ENCODE assay signal across 1 cellular context in the genomic region with DNA sequence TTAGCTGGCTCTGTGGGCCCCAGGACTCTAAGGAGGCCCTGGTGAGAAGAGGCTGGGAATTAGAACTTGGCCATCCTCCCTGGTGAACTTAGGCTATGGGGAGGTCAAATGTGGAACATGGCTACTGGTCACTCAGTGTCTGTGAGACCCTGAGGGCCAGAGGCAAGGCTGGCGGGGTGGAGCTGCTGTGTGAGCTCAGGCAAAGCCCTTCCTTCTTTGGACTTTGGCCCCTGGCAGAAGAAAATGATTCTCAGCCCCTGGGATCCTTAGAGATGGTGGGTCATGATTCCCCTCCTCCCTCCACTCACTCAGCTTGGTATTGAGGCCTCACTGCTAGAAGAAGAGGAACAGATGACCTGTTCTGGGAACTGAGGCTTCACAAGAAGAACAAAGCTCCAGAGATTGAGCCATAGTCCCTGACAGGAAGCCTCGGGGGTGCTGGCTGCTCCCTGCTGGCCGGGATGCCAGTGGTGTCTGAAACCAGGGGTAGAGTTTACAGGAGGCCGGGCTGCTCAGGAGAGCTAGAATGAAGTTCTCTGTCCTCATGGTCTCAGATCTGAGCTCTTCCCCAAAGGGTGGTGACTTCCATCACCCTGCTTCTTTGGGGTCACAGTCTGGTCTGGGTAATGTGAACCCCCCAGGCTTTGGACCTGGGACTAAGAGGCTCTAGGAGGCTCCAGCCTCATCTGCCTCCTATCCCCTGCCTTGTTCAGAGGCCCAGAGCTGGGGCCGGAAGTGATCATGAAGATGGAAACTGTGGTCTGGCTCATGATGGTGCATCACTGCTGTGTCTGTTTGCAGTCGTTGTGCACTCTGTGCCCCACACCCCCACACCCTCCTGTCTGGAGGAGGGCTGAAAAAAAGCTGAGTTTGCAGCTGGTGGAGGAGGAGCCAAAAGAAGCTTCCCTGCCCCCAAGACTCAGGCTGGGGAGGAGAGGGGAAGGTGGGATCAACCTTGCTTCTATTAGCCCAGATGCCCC.
TF ChIP-seq lines count a peak whose summit lies in the region.

No MANE protein-coding gene starts in this region.

TF ChIP-seq in GM12878, 131 proteins besides CTCF, POLR2A, EP300 and RAD21 (continues in another document):
- TF ChIP-seq ZBED1 (IDR thresholded peaks at IDR 0.05; ENCODE audit: borderline replicate concordance), result no peak
- no peak for TF ChIP-seq CBX5 (IDR thresholded peaks at IDR 0.05; ENCODE audit: low read depth)
- TF ChIP-seq BACH1 (IDR thresholded peaks at IDR 0.05; ENCODE audit: borderline replicate concordance), result no peak
- TF ChIP-seq TBL1XR1 (IDR thresholded peaks at IDR 0.05; ENCODE audit: low read depth, low read length), result no peak
- TF ChIP-seq RB1 (IDR thresholded peaks at IDR 0.05; ENCODE audit: borderline replicate concordance), result no peak
- TF ChIP-seq, protein P1, sequence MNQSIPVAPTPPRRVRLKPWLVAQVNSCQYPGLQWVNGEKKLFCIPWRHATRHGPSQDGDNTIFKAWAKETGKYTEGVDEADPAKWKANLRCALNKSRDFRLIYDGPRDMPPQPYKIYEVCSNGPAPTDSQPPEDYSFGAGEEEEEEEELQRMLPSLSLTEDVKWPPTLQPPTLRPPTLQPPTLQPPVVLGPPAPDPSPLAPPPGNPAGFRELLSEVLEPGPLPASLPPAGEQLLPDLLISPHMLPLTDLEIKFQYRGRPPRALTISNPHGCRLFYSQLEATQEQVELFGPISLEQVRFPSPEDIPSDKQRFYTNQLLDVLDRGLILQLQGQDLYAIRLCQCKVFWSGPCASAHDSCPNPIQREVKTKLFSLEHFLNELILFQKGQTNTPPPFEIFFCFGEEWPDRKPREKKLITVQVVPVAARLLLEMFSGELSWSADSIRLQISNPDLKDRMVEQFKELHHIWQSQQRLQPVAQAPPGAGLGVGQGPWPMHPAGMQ (IDR thresholded peaks at IDR 0.05; ENCODE audit: borderline replicate concordance), result no peak
- no peak for TF ChIP-seq GATAD2B (conservative IDR thresholded peaks at IDR 0.05; ENCODE audit: low read depth)
- no peak; the same call in 1 of the 2 replicates for TF ChIP-seq SMAD5 (IDR thresholded peaks at IDR 0.05; ENCODE audit: low read depth)
- TF ChIP-seq, protein P2, sequence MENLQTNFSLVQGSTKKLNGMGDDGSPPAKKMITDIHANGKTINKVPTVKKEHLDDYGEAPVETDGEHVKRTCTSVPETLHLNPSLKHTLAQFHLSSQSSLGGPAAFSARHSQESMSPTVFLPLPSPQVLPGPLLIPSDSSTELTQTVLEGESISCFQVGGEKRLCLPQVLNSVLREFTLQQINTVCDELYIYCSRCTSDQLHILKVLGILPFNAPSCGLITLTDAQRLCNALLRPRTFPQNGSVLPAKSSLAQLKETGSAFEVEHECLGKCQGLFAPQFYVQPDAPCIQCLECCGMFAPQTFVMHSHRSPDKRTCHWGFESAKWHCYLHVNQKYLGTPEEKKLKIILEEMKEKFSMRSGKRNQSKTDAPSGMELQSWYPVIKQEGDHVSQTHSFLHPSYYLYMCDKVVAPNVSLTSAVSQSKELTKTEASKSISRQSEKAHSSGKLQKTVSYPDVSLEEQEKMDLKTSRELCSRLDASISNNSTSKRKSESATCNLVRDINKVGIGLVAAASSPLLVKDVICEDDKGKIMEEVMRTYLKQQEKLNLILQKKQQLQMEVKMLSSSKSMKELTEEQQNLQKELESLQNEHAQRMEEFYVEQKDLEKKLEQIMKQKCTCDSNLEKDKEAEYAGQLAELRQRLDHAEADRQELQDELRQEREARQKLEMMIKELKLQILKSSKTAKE (IDR thresholded peaks at IDR 0.05; ENCODE audit: low read depth, poor library complexity, severe bottlenecking), result no peak
- TF ChIP-seq SMC3 (IDR thresholded peaks at IDR 0.05; ENCODE audit: borderline replicate concordance, low read length), result 0 out of 2 replicates have a peak, but pooled peaks have one; percentile 20
- TF ChIP-seq ZZZ3 (IDR thresholded peaks at IDR 0.05; ENCODE audit: control insufficient read depth, insufficient read length, low read depth), result no peak
- TF ChIP-seq, protein P3, sequence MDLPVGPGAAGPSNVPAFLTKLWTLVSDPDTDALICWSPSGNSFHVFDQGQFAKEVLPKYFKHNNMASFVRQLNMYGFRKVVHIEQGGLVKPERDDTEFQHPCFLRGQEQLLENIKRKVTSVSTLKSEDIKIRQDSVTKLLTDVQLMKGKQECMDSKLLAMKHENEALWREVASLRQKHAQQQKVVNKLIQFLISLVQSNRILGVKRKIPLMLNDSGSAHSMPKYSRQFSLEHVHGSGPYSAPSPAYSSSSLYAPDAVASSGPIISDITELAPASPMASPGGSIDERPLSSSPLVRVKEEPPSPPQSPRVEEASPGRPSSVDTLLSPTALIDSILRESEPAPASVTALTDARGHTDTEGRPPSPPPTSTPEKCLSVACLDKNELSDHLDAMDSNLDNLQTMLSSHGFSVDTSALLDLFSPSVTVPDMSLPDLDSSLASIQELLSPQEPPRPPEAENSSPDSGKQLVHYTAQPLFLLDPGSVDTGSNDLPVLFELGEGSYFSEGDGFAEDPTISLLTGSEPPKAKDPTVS (IDR thresholded peaks at IDR 0.05; ENCODE audit: low read depth, low read length), result no peak
- peak; percentile 64 for TF ChIP-seq CHD2 (IDR thresholded peaks at IDR 0.05; ENCODE audit: borderline replicate concordance, low read depth, low read length)
- TF ChIP-seq NR2F1 (conservative IDR thresholded peaks at IDR 0.05), result no peak
- peak; percentile 37; the same call in 1 of the 2 replicates for TF ChIP-seq HDGF (IDR thresholded peaks at IDR 0.05)
- TF ChIP-seq SMARCA5 (IDR thresholded peaks at IDR 0.05), result peak; percentile 17; the same call in 1 of the 2 replicates
- TF ChIP-seq, protein P4, sequence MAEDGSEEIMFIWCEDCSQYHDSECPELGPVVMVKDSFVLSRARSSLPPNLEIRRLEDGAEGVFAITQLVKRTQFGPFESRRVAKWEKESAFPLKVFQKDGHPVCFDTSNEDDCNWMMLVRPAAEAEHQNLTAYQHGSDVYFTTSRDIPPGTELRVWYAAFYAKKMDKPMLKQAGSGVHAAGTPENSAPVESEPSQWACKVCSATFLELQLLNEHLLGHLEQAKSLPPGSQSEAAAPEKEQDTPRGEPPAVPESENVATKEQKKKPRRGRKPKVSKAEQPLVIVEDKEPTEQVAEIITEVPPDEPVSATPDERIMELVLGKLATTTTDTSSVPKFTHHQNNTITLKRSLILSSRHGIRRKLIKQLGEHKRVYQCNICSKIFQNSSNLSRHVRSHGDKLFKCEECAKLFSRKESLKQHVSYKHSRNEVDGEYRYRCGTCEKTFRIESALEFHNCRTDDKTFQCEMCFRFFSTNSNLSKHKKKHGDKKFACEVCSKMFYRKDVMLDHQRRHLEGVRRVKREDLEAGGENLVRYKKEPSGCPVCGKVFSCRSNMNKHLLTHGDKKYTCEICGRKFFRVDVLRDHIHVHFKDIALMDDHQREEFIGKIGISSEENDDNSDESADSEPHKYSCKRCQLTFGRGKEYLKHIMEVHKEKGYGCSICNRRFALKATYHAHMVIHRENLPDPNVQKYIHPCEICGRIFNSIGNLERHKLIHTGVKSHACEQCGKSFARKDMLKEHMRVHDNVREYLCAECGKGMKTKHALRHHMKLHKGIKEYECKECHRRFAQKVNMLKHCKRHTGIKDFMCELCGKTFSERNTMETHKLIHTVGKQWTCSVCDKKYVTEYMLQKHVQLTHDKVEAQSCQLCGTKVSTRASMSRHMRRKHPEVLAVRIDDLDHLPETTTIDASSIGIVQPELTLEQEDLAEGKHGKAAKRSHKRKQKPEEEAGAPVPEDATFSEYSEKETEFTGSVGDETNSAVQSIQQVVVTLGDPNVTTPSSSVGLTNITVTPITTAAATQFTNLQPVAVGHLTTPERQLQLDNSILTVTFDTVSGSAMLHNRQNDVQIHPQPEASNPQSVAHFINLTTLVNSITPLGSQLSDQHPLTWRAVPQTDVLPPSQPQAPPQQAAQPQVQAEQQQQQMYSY (CRISPR knock-in tag; IDR thresholded peaks at IDR 0.05), result no peak
- no peak for TF ChIP-seq NRF1 (conservative IDR thresholded peaks at IDR 0.05; ENCODE audit: low read depth, low read length)
- TF ChIP-seq HCFC1 (IDR thresholded peaks at IDR 0.05; ENCODE audit: low read length), result no peak
- TF ChIP-seq ZNF384 (IDR thresholded peaks at IDR 0.05; ENCODE audit: borderline replicate concordance, low read depth, low read length), result peak; percentile 41; the same call in 1 of the 2 replicates
- no peak for TF ChIP-seq SRF (IDR thresholded peaks at IDR 0.05; ENCODE audit: low read depth in 2 of 2, low read length in 2 of 2)
- TF ChIP-seq NFXL1 (IDR thresholded peaks at IDR 0.05; ENCODE audit: borderline replicate concordance), result no peak
- TF ChIP-seq MEF2A (IDR thresholded peaks at IDR 0.05; ENCODE audit: insufficient read depth, low read depth, low read length), result 0 out of 2 replicates have a peak, but pooled peaks have one; percentile 5
- TF ChIP-seq IKZF2 (IDR thresholded peaks at IDR 0.05), result peak; percentile 51 to 74
- no peak for TF ChIP-seq TCF7 (IDR thresholded peaks at IDR 0.05; ENCODE audit: borderline replicate concordance)
- TF ChIP-seq STAT3 (IDR thresholded peaks at IDR 0.05; ENCODE audit: low read depth, low read length), result no peak
- TF ChIP-seq FOXM1 (IDR thresholded peaks at IDR 0.05; ENCODE audit: low read depth, low read length), result no peak
- TF ChIP-seq STAT1 (conservative IDR thresholded peaks at IDR 0.05), result no peak
- no peak for TF ChIP-seq SIX5 (IDR thresholded peaks at IDR 0.05; ENCODE audit: low read depth, low read length, severe bottlenecking)
- no peak for TF ChIP-seq HDAC6 (IDR thresholded peaks at IDR 0.05; ENCODE audit: unreplicated experiment)
- TF ChIP-seq, protein P5, sequence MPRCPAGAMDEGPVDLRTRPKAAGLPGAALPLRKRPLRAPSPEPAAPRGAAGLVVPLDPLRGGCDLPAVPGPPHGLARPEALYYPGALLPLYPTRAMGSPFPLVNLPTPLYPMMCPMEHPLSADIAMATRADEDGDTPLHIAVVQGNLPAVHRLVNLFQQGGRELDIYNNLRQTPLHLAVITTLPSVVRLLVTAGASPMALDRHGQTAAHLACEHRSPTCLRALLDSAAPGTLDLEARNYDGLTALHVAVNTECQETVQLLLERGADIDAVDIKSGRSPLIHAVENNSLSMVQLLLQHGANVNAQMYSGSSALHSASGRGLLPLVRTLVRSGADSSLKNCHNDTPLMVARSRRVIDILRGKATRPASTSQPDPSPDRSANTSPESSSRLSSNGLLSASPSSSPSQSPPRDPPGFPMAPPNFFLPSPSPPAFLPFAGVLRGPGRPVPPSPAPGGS (IDR thresholded peaks at IDR 0.05; ENCODE audit: borderline replicate concordance, insufficient read depth, low read depth, low read length, poor library complexity, severe bottlenecking), result peak; percentile 14
- TF ChIP-seq MTA2 (IDR thresholded peaks at IDR 0.05; ENCODE audit: low read depth), result peak; percentile 52
- TF ChIP-seq BHLHE40 (IDR thresholded peaks at IDR 0.05; ENCODE audit: borderline replicate concordance in 1 of 2, low read depth in 2 of 2, low read length in 1 of 2), result peak; percentile 16 to 37; a peak in 1 of 4 replicates
- TF ChIP-seq, protein P6, sequence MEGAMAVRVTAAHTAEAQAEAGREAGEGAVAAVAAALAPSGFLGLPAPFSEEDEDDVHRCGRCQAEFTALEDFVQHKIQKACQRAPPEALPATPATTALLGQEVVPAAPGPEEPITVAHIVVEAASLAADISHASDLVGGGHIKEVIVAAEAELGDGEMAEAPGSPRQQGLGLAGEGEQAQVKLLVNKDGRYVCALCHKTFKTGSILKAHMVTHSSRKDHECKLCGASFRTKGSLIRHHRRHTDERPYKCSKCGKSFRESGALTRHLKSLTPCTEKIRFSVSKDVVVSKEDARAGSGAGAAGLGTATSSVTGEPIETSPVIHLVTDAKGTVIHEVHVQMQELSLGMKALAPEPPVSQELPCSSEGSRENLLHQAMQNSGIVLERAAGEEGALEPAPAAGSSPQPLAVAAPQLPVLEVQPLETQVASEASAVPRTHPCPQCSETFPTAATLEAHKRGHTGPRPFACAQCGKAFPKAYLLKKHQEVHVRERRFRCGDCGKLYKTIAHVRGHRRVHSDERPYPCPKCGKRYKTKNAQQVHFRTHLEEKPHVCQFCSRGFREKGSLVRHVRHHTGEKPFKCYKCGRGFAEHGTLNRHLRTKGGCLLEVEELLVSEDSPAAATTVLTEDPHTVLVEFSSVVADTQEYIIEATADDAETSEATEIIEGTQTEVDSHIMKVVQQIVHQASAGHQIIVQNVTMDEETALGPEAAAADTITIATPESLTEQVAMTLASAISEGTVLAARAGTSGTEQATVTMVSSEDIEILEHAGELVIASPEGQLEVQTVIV (IDR thresholded peaks at IDR 0.05; ENCODE audit: borderline replicate concordance, partially characterized antibody), result no peak
- TF ChIP-seq, protein P7, sequence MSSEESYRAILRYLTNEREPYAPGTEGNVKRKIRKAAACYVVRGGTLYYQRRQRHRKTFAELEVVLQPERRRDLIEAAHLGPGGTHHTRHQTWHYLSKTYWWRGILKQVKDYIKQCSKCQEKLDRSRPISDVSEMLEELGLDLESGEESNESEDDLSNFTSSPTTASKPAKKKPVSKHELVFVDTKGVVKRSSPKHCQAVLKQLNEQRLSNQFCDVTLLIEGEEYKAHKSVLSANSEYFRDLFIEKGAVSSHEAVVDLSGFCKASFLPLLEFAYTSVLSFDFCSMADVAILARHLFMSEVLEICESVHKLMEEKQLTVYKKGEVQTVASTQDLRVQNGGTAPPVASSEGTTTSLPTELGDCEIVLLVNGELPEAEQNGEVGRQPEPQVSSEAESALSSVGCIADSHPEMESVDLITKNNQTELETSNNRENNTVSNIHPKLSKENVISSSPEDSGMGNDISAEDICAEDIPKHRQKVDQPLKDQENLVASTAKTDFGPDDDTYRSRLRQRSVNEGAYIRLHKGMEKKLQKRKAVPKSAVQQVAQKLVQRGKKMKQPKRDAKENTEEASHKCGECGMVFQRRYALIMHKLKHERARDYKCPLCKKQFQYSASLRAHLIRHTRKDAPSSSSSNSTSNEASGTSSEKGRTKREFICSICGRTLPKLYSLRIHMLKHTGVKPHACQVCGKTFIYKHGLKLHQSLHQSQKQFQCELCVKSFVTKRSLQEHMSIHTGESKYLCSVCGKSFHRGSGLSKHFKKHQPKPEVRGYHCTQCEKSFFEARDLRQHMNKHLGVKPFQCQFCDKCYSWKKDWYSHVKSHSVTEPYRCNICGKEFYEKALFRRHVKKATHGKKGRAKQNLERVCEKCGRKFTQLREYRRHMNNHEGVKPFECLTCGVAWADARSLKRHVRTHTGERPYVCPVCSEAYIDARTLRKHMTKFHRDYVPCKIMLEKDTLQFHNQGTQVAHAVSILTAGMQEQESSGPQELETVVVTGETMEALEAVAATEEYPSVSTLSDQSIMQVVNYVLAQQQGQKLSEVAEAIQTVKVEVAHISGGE (CRISPR knock-in tag; IDR thresholded peaks at IDR 0.05), result no peak
- TF ChIP-seq KDM1A (IDR thresholded peaks at IDR 0.05; ENCODE audit: borderline replicate concordance), result no peak
